In the genomic region with DNA sequence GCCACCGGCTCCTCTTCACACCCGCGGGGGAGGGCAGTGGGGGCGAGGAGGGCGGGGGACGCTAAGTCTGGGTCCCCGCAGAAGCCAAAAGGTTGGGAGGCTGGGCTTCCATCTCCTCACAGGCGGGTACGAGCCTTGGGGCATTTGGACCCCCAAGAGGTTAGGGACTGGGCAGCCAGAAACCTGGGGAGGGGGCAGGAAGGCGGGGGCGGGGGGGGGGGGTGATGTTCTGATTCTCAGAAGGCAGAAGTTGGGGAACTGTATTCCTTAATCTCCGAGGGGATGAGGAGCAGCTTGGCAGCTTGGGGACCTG, we compare ENCODE assay signal across 8 cellular contexts. TPM values are rescaled to one million over a fixed set of nuclear protein-coding genes. Genes with fewer than 3 reads are reported as not detected.
DNase-seq lines count a peak whose midpoint lies in the region; ATAC-seq, FAIRE-seq and TF ChIP-seq lines count a peak whose summit lies in the region.

No MANE protein-coding gene starts in this region.

- ATAC-seq in left ventricle myocardium superior, result no peak
- ATAC-seq in K562, result no peak
- ATAC-seq in lower lobe of right lung, result no peak
- no peak for ATAC-seq in activated CD4-positive, CD25-positive, alpha-beta regulatory T cell treated with anti-CD3 and anti-CD28 coated beads, Interleukin-2, amount 50 U/mL, for 24 hours

- no peaks in the 10 kb centered on the region for H4K20me1 ChIP-seq in K562 (replicated peaks; ENCODE audit: control insufficient read depth, insufficient read depth, low read length)

- peak overlapping the region; percentile 78 for H3K4me2 ChIP-seq in K562 (ENCODE audit: insufficient read depth, low read length)

- no peak for TF ChIP-seq CTCF in cardiac muscle cell (IDR thresholded peaks at IDR 0.05; ENCODE audit: low read depth, low read length)
- TF ChIP-seq CTCF in K562 (IDR thresholded peaks at IDR 0.05 in 2 of 3, conservative IDR thresholded peaks at IDR 0.05 in 1 of 3; ENCODE audit: insufficient read depth in 2 of 3, low read depth in 1 of 3, low read length in 3 of 3), result no peak
- TF ChIP-seq CTCF in lower lobe of right lung (IDR thresholded peaks at IDR 0.05), result no peak
- no peak for TF ChIP-seq CTCF in type B pancreatic cell (conservative IDR thresholded peaks at IDR 0.05)
- no peak for TF ChIP-seq CTCF in lower leg skin (IDR thresholded peaks at IDR 0.05)

- peaks cover 18% of the 10 kb centered on the region for H3K4me1 ChIP-seq in cardiac muscle cell (ENCODE audit: low read depth)
- H3K4me1 ChIP-seq in K562 (replicated peaks in 1 of 2; ENCODE audit: control insufficient read depth in 2 of 2, insufficient read depth in 2 of 2, low read length in 2 of 2), result peaks cover 22 to 56% of the 10 kb centered on the region in 2 experiments
- H3K4me1 ChIP-seq in lower lobe of right lung, result peaks cover 85% of the 10 kb centered on the region

- peak overlapping the region; percentile 85 for H3K4me3 Mint-ChIP-seq in type B pancreatic cell

- TF ChIP-seq POLR2A in K562 (conservative IDR thresholded peaks at IDR 0.05) (no peak), lower leg skin (IDR thresholded peaks at IDR 0.05) (no peak)

- peak overlapping the region; percentile 82 for H2AFZ ChIP-seq in K562 (ENCODE audit: low read depth, low read length)

- TF ChIP-seq RAD21 in K562 (CRISPR knock-in tag; conservative IDR thresholded peaks at IDR 0.05 in 1 of 2, IDR thresholded peaks at IDR 0.05 in 1 of 2), result no peak

- H3K4me3 ChIP-seq in cardiac muscle cell (peak overlapping the region; percentile 22), K562 (peak overlapping the region; percentile 36; the same call in 1 of the 2 replicates), lower lobe of right lung (peak overlapping the region; percentile 58), lower leg skin (ENCODE audit: low read depth, poor library complexity, severe bottlenecking) (no peak overlapping the region)

- H3K36me3 ChIP-seq in cardiac muscle cell (no peaks in the 10 kb centered on the region), K562 (ENCODE audit: control insufficient read depth, insufficient read depth, low read length) (no peaks in the 10 kb centered on the region), lower lobe of right lung (peaks cover 52% of the 10 kb centered on the region)

- in situ Hi-C loops in K562 (cut with MboI), result no loop called here

- H3K79me2 ChIP-seq in K562 (ENCODE audit: control insufficient read depth, insufficient read depth, low read length), result no peaks in the 10 kb centered on the region

- peak overlapping the region; percentile 84 for H3K27ac Mint-ChIP-seq in type B pancreatic cell

- no peak for FAIRE-seq in K562 (lab: Jason Lieb, UNC)

- peaks cover 3% of the 10 kb centered on the region for H3K27me3 ChIP-seq in cardiac muscle cell
- H3K27me3 ChIP-seq in K562 (ENCODE audit: control insufficient read depth in 2 of 2, insufficient read depth in 2 of 2, low read length in 2 of 2), result no peaks in the 10 kb centered on the region
- no peaks in the 10 kb centered on the region for H3K27me3 ChIP-seq in lower lobe of right lung (ENCODE audit: low read depth)

- intact Hi-C loops in left ventricle myocardium superior (cut with micrococcal nuclease) (no loop called here), K562 (cut with micrococcal nuclease) (no loop called here), lower lobe of right lung (cut with DNase I) (no loop called here), lower leg skin (cut with DNase I; ENCODE audit: low total_unique reads) (no loop called here)

- no peak for DNase-seq in cardiac muscle cell (ENCODE audit: low read depth in 1 of 2, low spot score in 1 of 2)
- DNase-seq in left ventricle myocardium superior, result no peak
- no peak for DNase-seq in K562 (ENCODE audit: extremely low read depth in 1 of 4, low spot score in 3 of 4)
- no peak for DNase-seq in lower lobe of right lung
- DNase-seq in type B pancreatic cell (ENCODE audit: extremely low spot score, unreplicated experiment), result no peak
- DNase-seq in stimulated activated CD4-positive, alpha-beta T cell treated with anti-CD3 and anti-CD28 coated beads, Interleukin-2, amount 100 ng/mL, for 48 hours, result no peak
- no peak for DNase-seq in lower leg skin (ENCODE audit: low spot score in 2 of 2)

- H3K27ac ChIP-seq in cardiac muscle cell, result peak overlapping the region; percentile 26
- H3K27ac ChIP-seq in K562 (ENCODE audit: extremely low read depth, low read depth, low read length), result peak overlapping the region; percentile 77
- H3K27ac ChIP-seq in lower lobe of right lung, result peak overlapping the region; percentile 94

- peaks cover 38% of the 10 kb centered on the region for H3K4me1 Mint-ChIP-seq in type B pancreatic cell (ENCODE audit: unreplicated experiment)

- TF ChIP-seq EP300 in K562 (IDR thresholded peaks at IDR 0.05; ENCODE audit: low read length), result no peak

- CTCF ChIA-PET in K562 (lab: Yijun Ruan, JAX; ENCODE audit: low intra/inter-chr PET ratio), result no interaction called here

- WGBS in K562 (ENCODE audit: insufficient coverage, low coverage, missing lambda C conversion rate), result 1% methylated on average over 9 of the region's 12 CpGs
- WGBS in lower leg skin, 2 donors, result 0 to 4% methylated on average over 6 to 12 of the region's 12 CpGs

- BruUV-seq in K562 (replicated peaks; lab: Mats Ljungman, UMichigan), result no TSS peak

- no peaks in the 10 kb centered on the region for H3K9me3 Mint-ChIP-seq in type B pancreatic cell

- POLR2A ChIA-PET in K562 (lab: Yijun Ruan, JAX), result interaction anchor here (0.7 to 1.8 kb wide), 4 partner anchors 10 to 293 kb away, joined by 3 to 16 read pairs (median 3); no protein-coding TSS in a partner anchor

- H3K9me3 ChIP-seq in cardiac muscle cell (ENCODE audit: low read depth), result no peaks in the 10 kb centered on the region
- H3K9me3 ChIP-seq in K562 (replicated peaks; ENCODE audit: control insufficient read depth, insufficient read depth, low read depth, low read length), result no peaks in the 10 kb centered on the region
- no peaks in the 10 kb centered on the region for H3K9me3 ChIP-seq in lower lobe of right lung

- H3K9me1 ChIP-seq in K562 (ENCODE audit: control insufficient read depth, insufficient read depth, low read length), result no peaks in the 10 kb centered on the region

- peaks cover 51% of the 10 kb centered on the region for H3K27me3 Mint-ChIP-seq in type B pancreatic cell

- H3K9ac ChIP-seq in K562 (ENCODE audit: insufficient read depth in 1 of 2, low read depth in 2 of 2, low read length in 2 of 2), result peak overlapping the region; percentile 73 to 79; a peak in 3 of 4 replicates

- peaks cover 5% of the 10 kb centered on the region for H3K36me3 Mint-ChIP-seq in type B pancreatic cell

RNA-seq across cellular contexts. Expression of a gene that starts 5.1 kb away (rescaled TPM):
- 10.5 and 12.4 TPM in 2 replicates for total RNA-seq in cardiac muscle cell
- polyA plus RNA-seq in cardiac muscle cell, result 15.3 and 19.5 TPM in 2 replicates
- 14.5 TPM for total RNA-seq in left ventricle myocardium superior
- 3.7 and 11.5 TPM in 2 replicates for total RNA-seq in K562 (2011; cell fraction: chromatin; rRNA removed; ENCODE audit: low replicate concordance)
- total RNA-seq in K562 (2011; cell fraction: nucleolus; rRNA removed), result 6.4 and 6.8 TPM in 2 replicates
- total RNA-seq in K562 (2011; cell fraction: nucleoplasm; rRNA removed), result 2.5 and 7.1 TPM in 2 replicates
- 1.1 TPM in 2 replicates for total RNA-seq in K562 (2014; rRNA removed)
- total RNA-seq in K562 (2014; rRNA removed; fragmentation: Illumina TruSeq; extraction: Trizol), result 0.07 TPM in 1 of 2 replicates, not detected in the other
- total RNA-seq in K562 (2015; rRNA removed; fragmentation: Illumina TruSeq; extraction: Trizol), result 0.33 and 0.72 TPM in 2 replicates
- 1.9 and 2.4 TPM in 2 replicates for total RNA-seq in K562 (2021)
- 0.28 and 1.2 TPM in 2 replicates for polyA plus RNA-seq in K562 (2011; rRNA removed)
- 0.43 and 2.4 TPM in 2 replicates for polyA plus RNA-seq in K562 (2011; cell fraction: cytosol; rRNA removed)
- polyA plus RNA-seq in K562 (2011; cell fraction: nucleus; rRNA removed), result 5.5 and 6.5 TPM in 2 replicates
- polyA plus RNA-seq in K562 (2012), result 2.5 and 9.1 TPM in 2 replicates
- polyA plus RNA-seq in K562 (2014; fragmentation: Illumina TruSeq; extraction: Trizol), result 0.67 and 0.93 TPM in 2 replicates
- under 1 TPM in 1 of 2 experiments, not detected in 1; 0.03 TPM for polyA plus RNA-seq in K562 (2014; fragmentation: Nextera tagmentation; extraction: Ambion mirVana)
- 0.97 and 2.4 TPM in 2 replicates for polyA plus RNA-seq in K562 (2014; rRNA removed)
- 0.21 TPM in 1 of 2 replicates, not detected in the other for polyA minus RNA-seq in K562 (2011; rRNA and poly(A)+ RNA removed)
- 2.5 TPM in 2 replicates for polyA minus RNA-seq in K562 (2011; cell fraction: cytosol; rRNA and poly(A)+ RNA removed)
- 0.78 and 2.3 TPM in 2 replicates for polyA minus RNA-seq in K562 (2011; cell fraction: nucleus; rRNA and poly(A)+ RNA removed)
- total RNA-seq in lower lobe of right lung, result 41.0 TPM
- total RNA-seq in type B pancreatic cell (ENCODE audit: low replicate concordance), result 18.9 and 41.2 TPM in 2 replicates
- total RNA-seq in lower leg skin, result 10 to 100 TPM; 17.1 to 27.3 (median 19.0) TPM

RNA-seq across cellular contexts. Expression of a gene that starts 24.1 kb away (rescaled TPM):
- not detected in 2 replicates for total RNA-seq in cardiac muscle cell
- polyA plus RNA-seq in cardiac muscle cell, result 0.11 TPM in 1 of 2 replicates, not detected in the other
- total RNA-seq in left ventricle myocardium superior, result not detected
- total RNA-seq in K562 (2011; cell fraction: chromatin; rRNA removed; ENCODE audit: low replicate concordance), result not detected in 2 replicates
- not detected in 2 replicates for total RNA-seq in K562 (2011; cell fraction: nucleolus; rRNA removed)
- total RNA-seq in K562 (2011; cell fraction: nucleoplasm; rRNA removed), result not detected in 2 replicates
- total RNA-seq in K562 (2014; rRNA removed), result 0.09 TPM in 1 of 2 replicates, not detected in the other
- not detected in 2 replicates for total RNA-seq in K562 (2014; rRNA removed; fragmentation: Illumina TruSeq; extraction: Trizol)
- not detected in 2 replicates for total RNA-seq in K562 (2015; rRNA removed; fragmentation: Illumina TruSeq; extraction: Trizol)
- total RNA-seq in K562 (2021), result not detected in 2 replicates
- polyA plus RNA-seq in K562 (2011; rRNA removed), result not detected in 2 replicates
- not detected in 2 replicates for polyA plus RNA-seq in K562 (2011; cell fraction: cytosol; rRNA removed)
- not detected in 2 replicates for polyA plus RNA-seq in K562 (2011; cell fraction: nucleus; rRNA removed)
- polyA plus RNA-seq in K562 (2012), result not detected in 2 replicates
- polyA plus RNA-seq in K562 (2014; fragmentation: Illumina TruSeq; extraction: Trizol), result not detected in 2 replicates
- polyA plus RNA-seq in K562 (2014; fragmentation: Nextera tagmentation; extraction: Ambion mirVana), result not detected
- polyA plus RNA-seq in K562 (2014; rRNA removed), result not detected in 2 replicates
- polyA minus RNA-seq in K562 (2011; rRNA and poly(A)+ RNA removed), result not detected in 2 replicates
- not detected in 2 replicates for polyA minus RNA-seq in K562 (2011; cell fraction: cytosol; rRNA and poly(A)+ RNA removed)
- polyA minus RNA-seq in K562 (2011; cell fraction: nucleus; rRNA and poly(A)+ RNA removed), result not detected in 2 replicates
- 2.3 TPM for total RNA-seq in lower lobe of right lung
- 13.9 and 37.7 TPM in 2 replicates for total RNA-seq in type B pancreatic cell (ENCODE audit: low replicate concordance)
- 10 to 100 TPM; 64.3 to 87.0 (median 75.6) TPM for total RNA-seq in lower leg skin

RNA-seq across cellular contexts. Expression of a gene that starts 54.6 kb away (rescaled TPM):
- total RNA-seq in cardiac muscle cell (not detected in 2 replicates), left ventricle myocardium superior (not detected), K562 (2014; rRNA removed) (not detected in 2 replicates), K562 (2014; rRNA removed; fragmentation: Illumina TruSeq; extraction: Trizol) (not detected in 2 replicates), K562 (2015; rRNA removed; fragmentation: Illumina TruSeq; extraction: Trizol) (not detected in 2 replicates), K562 (2021) (not detected in 2 replicates), lower lobe of right lung (not detected), type B pancreatic cell (ENCODE audit: low replicate concordance) (not detected in 2 replicates), lower leg skin (not detected)
- polyA plus RNA-seq in cardiac muscle cell (not detected in 2 replicates), K562 (2011; rRNA removed) (not detected in 2 replicates), K562 (2014; fragmentation: Illumina TruSeq; extraction: Trizol) (not detected in 2 replicates), K562 (2014; fragmentation: Nextera tagmentation; extraction: Ambion mirVana) (not detected), K562 (2014; rRNA removed) (not detected in 2 replicates)
- not detected in 2 replicates for total RNA-seq in K562 (2011; cell fraction: chromatin; rRNA removed; ENCODE audit: low replicate concordance)
- total RNA-seq in K562 (2011; cell fraction: nucleolus; rRNA removed), result not detected in 2 replicates
- not detected in 2 replicates for total RNA-seq in K562 (2011; cell fraction: nucleoplasm; rRNA removed)
- not detected in 2 replicates for polyA plus RNA-seq in K562 (2011; cell fraction: cytosol; rRNA removed)
- polyA plus RNA-seq in K562 (2011; cell fraction: nucleus; rRNA removed), result not detected in 2 replicates
- polyA plus RNA-seq in K562 (2012), result not detected in 2 replicates
- not detected in 2 replicates for polyA minus RNA-seq in K562 (2011; rRNA and poly(A)+ RNA removed)
- not detected in 2 replicates for polyA minus RNA-seq in K562 (2011; cell fraction: cytosol; rRNA and poly(A)+ RNA removed)
- polyA minus RNA-seq in K562 (2011; cell fraction: nucleus; rRNA and poly(A)+ RNA removed), result not detected in 2 replicates

RNA-seq across cellular contexts. Expression of a gene that starts 55.3 kb away (rescaled TPM):
- total RNA-seq in cardiac muscle cell (338 TPM in 2 replicates), left ventricle myocardium superior (85.5 TPM), K562 (2014; rRNA removed) (0.14 and 0.41 TPM in 2 replicates), K562 (2014; rRNA removed; fragmentation: Illumina TruSeq; extraction: Trizol) (0.06 and 0.07 TPM in 2 replicates), K562 (2015; rRNA removed; fragmentation: Illumina TruSeq; extraction: Trizol) (0.33 and 0.38 TPM in 2 replicates), K562 (2021) (1.3 and 1.9 TPM in 2 replicates), lower lobe of right lung (205 TPM), type B pancreatic cell (ENCODE audit: low replicate concordance) (105 and 124 TPM in 2 replicates), lower leg skin (10 to 100 TPM; 32.3 to 73.5 (median 58.0) TPM)
- polyA plus RNA-seq in cardiac muscle cell (41.4 and 56.1 TPM in 2 replicates), K562 (2011; rRNA removed) (0.18 and 1.5 TPM in 2 replicates), K562 (2014; fragmentation: Illumina TruSeq; extraction: Trizol) (0.45 and 0.47 TPM in 2 replicates), K562 (2014; fragmentation: Nextera tagmentation; extraction: Ambion mirVana) (not detected), K562 (2014; rRNA removed) (0.76 and 1.1 TPM in 2 replicates)
- total RNA-seq in K562 (2011; cell fraction: chromatin; rRNA removed; ENCODE audit: low replicate concordance), result 3.4 and 9.2 TPM in 2 replicates
- 3.7 and 5.5 TPM in 2 replicates for total RNA-seq in K562 (2011; cell fraction: nucleolus; rRNA removed)
- 3.0 and 4.9 TPM in 2 replicates for total RNA-seq in K562 (2011; cell fraction: nucleoplasm; rRNA removed)
- 0.31 and 0.64 TPM in 2 replicates for polyA plus RNA-seq in K562 (2011; cell fraction: cytosol; rRNA removed)
- 4.7 and 6.3 TPM in 2 replicates for polyA plus RNA-seq in K562 (2011; cell fraction: nucleus; rRNA removed)
- polyA plus RNA-seq in K562 (2012), result 1.6 and 3.8 TPM in 2 replicates
- polyA minus RNA-seq in K562 (2011; rRNA and poly(A)+ RNA removed), result 0.56 and 0.72 TPM in 2 replicates
- 2.5 and 2.6 TPM in 2 replicates for polyA minus RNA-seq in K562 (2011; cell fraction: cytosol; rRNA and poly(A)+ RNA removed)
- 0.94 and 1.2 TPM in 2 replicates for polyA minus RNA-seq in K562 (2011; cell fraction: nucleus; rRNA and poly(A)+ RNA removed)

Comparison
In these comparisons a context has a peak if more than half of its experiments do, and no peak if none do; other contexts are left out.
1. H3K27ac ChIP-seq: peak in every context shown above with its lines; median percentile 94 in lower lobe of right lung; 77 in K562; 26 in cardiac muscle cell.